Comparison of ENCODE assay signal across 16 cellular contexts in the genomic region with DNA sequence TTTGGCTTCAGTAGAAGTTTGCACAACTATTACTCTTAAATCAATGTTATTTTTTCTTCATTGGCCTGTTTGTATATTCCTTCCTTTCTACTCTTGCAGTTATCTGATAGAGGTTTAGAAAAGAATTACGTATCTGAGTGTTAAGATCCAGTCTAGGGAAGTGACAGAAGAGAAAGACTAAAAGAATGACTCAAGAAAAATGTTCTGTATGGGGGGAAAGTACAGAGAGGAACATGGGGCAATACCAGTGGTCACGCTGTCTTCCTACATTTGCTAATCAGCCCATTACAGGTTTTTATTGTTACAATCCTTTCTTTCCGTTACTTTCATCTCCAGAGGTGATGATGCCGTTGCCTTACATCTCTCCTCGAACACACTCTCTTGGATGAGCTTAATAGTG. TPM values are rescaled to one million over a fixed set of nuclear protein-coding genes. Genes with fewer than 3 reads are reported as not detected.
"Had no signal": no experiment of that assay in that cellular context is flagged by ENCODE, and none has a peak within 500 bp of the region (broad histone marks: within the 10 kb centered on the region; RNA-seq: fewer than 3 reads in every experiment).

No MANE protein-coding gene starts in this region.

- ATAC-seq: activated CD4-positive, alpha-beta T cell treated with anti-CD3 and anti-CD28 coated beads for 36 hours; heart left ventricle; left lung; stimulated activated naive CD8-positive, alpha-beta T cell treated with anti-CD3 and anti-CD28 coated beads, Interleukin-15, amount 100 ng/mL, for 72 hours had no signal

- H3K36me3 ChIP-seq: heart left ventricle, left lung, suprapubic skin had no signal

- H3K9me3 ChIP-seq: heart left ventricle, left lung, suprapubic skin had no signal

- H3K27me3 ChIP-seq: left lung, suprapubic skin had no signal

- DNase-seq: activated CD4-positive, alpha-beta T cell treated with anti-CD3 and anti-CD28 coated beads for 36 hours; activated CD4-positive, alpha-beta T cell treated with anti-CD3 and anti-CD28 coated beads, Interleukin-2, amount 50 U/mL, for 48 hours; activated gamma-delta T cell; cerebellar nuclear complex; effector CD4-positive, alpha-beta T cell; heart left ventricle; left lung; mammary epithelial cell; midbrain; nephron progenitor cell; retina; stimulated activated CD4-positive, alpha-beta T cell treated with anti-CD3 and anti-CD28 coated beads, Interleukin-2, amount 100 ng/mL, for 24 hours; stimulated activated naive CD8-positive, alpha-beta T cell treated with anti-CD3 and anti-CD28 coated beads, Interleukin-15, amount 100 ng/mL, for 72 hours had no signal

- H3K4me3 ChIP-seq: heart left ventricle, left lung, suprapubic skin had no signal

- H3K27ac ChIP-seq: heart left ventricle, suprapubic skin had no signal

- H3K4me1 ChIP-seq: heart left ventricle, left lung had no signal

RNA-seq across cellular contexts. Expression of a gene that starts 5.8 kb away (rescaled TPM):
- polyA plus RNA-seq: adipose tissue, esophagus, heart left ventricle, mammary epithelial cell had no signal
